In the genomic region with DNA sequence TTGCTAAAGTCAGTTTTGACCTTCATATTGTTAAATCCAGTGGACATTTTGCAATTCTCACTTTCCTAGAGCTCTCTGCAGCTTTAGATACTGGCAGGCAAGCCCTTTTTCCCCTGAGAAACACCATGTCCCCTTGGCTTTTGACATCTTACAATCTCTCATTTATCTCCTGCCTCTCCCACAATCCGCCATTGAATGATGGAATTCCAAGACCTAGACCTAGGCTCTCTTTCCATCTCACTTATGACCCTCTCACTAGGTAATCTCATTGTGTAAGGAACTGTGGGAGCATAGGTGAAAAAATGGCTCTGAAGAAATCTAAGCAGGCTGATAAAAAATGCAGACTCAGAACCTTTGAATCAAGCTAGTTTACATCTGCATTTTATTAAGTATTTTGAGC, we compare ENCODE assay signal across 10 cellular contexts. TPM values are rescaled to one million over a fixed set of nuclear protein-coding genes. Genes with fewer than 3 reads are reported as not detected.
DNase-seq lines count a peak whose midpoint lies in the region; ATAC-seq and TF ChIP-seq lines count a peak whose summit lies in the region.
"Had no signal": no experiment of that assay in that cellular context is flagged by ENCODE, and none has a peak within 500 bp of the region (broad histone marks: within the 10 kb centered on the region; RNA-seq: fewer than 3 reads in every experiment).

No MANE protein-coding gene starts in this region.

- H3K27ac Mint-ChIP-seq in CD4-positive, alpha-beta T cell, result no peak overlapping the region
- peak overlapping the region; percentile 4; the same call in 1 of the 2 replicates for H3K27ac Mint-ChIP-seq in GM23338
- H3K27ac Mint-ChIP-seq in activated naive CD8-positive, alpha-beta T cell treated with anti-CD3 and anti-CD28 coated beads for 36 hours, result peak overlapping the region; percentile 2
- peak overlapping the region; percentile 78 for H3K27ac Mint-ChIP-seq in mesothelial cell of epicardium

- H3K9me3 ChIP-seq in CD4-positive, alpha-beta T cell (ENCODE audit: control insufficient read depth, low read length), result no peaks in the 10 kb centered on the region

- H3K4me2 ChIP-seq in GM23338, result peak overlapping the region; percentile 84

- TF ChIP-seq CTCF in CD4-positive, alpha-beta T cell (IDR thresholded peaks at IDR 0.05), result no peak
- no peak for TF ChIP-seq CTCF in GM23338 (conservative IDR thresholded peaks at IDR 0.05; ENCODE audit: low read depth in 2 of 2)
- no peak for TF ChIP-seq CTCF in mesothelial cell of epicardium (IDR thresholded peaks at IDR 0.05; ENCODE audit: unreplicated experiment)

- H3K9me2 ChIP-seq in GM23338 (ENCODE audit: insufficient read depth), result no peaks in the 10 kb centered on the region

- peak overlapping the region; percentile 21 for H3K4me3 Mint-ChIP-seq in CD4-positive, alpha-beta T cell
- peak overlapping the region; percentile 50 for H3K4me3 Mint-ChIP-seq in GM23338
- H3K4me3 Mint-ChIP-seq in activated naive CD8-positive, alpha-beta T cell treated with anti-CD3 and anti-CD28 coated beads for 36 hours, result peak overlapping the region; percentile 1
- H3K4me3 Mint-ChIP-seq in mesothelial cell of epicardium, result no peak overlapping the region
- H3K4me3 Mint-ChIP-seq: nephron progenitor cell had no signal

- POLR2A ChIA-PET in CD4-positive, alpha-beta T cell (lab: Charles Lee), result interaction anchor here (0.8 to 1.6 kb wide), 4 partner anchors 14 to 613 kb away, joined by 3 to 5 read pairs (median 4); a partner anchor contains a TSS

- H3K4me3 ChIP-seq in GM23338, result peak overlapping the region; percentile 76

- H3K36me3 ChIP-seq in GM23338 (ENCODE audit: insufficient read depth), result peaks cover 7% of the 10 kb centered on the region; the same call in 1 of the 2 replicates

- intact Hi-C loops in CD4-positive, alpha-beta T cell (cut with DNase I, micrococcal nuclease), result loop anchor here in 1 of 2 experiments (2.0 kb wide), 1 partner anchor 98 kb away; no protein-coding TSS in a partner anchor

- H4K20me1 ChIP-seq in GM23338 (replicated peaks; ENCODE audit: insufficient read depth), result peaks cover 14% of the 10 kb centered on the region

- CTCF ChIA-PET in CD4-positive, alpha-beta T cell (lab: Charles Lee), result interaction anchor here (1.4 kb wide), 1 partner anchor 95 kb away, joined by 3 read pairs; no protein-coding TSS in a partner anchor

- no peaks in the 10 kb centered on the region for H3K27me3 Mint-ChIP-seq in CD4-positive, alpha-beta T cell
- H3K27me3 Mint-ChIP-seq in GM23338 (ENCODE audit: insufficient read depth, low read depth, poor library complexity) (peaks cover 6% of the 10 kb centered on the region), mesothelial cell of epicardium (ENCODE audit: low read depth) (no peaks in the 10 kb centered on the region)
- H3K27me3 Mint-ChIP-seq in activated naive CD8-positive, alpha-beta T cell treated with anti-CD3 and anti-CD28 coated beads for 36 hours, result no peaks in the 10 kb centered on the region

- no peak for ATAC-seq in CD4-positive, alpha-beta T cell (ENCODE audit: poor library complexity)
- ATAC-seq in GM23338, result no peak
- no peak for ATAC-seq in GM19463 (IDR thresholded peaks at IDR 0.05; ENCODE audit: unreplicated experiment)

- in situ Hi-C loops in ACHN (cut with HindIII; ENCODE audit: low pct_ligation_motif_present, low pct_unique_long_range_greater_than_20kb, low sequenced_read_pairs), result no loop called here

- H3K9me3 Mint-ChIP-seq in CD4-positive, alpha-beta T cell, result no peaks in the 10 kb centered on the region
- H3K9me3 Mint-ChIP-seq in GM23338 (peaks cover 4% of the 10 kb centered on the region), mesothelial cell of epicardium (no peaks in the 10 kb centered on the region)
- peaks cover 2% of the 10 kb centered on the region for H3K9me3 Mint-ChIP-seq in activated naive CD8-positive, alpha-beta T cell treated with anti-CD3 and anti-CD28 coated beads for 36 hours

- peaks cover 67% of the 10 kb centered on the region for H3K79me2 ChIP-seq in GM23338 (replicated peaks; ENCODE audit: insufficient read depth)

- H3K36me3 Mint-ChIP-seq in CD4-positive, alpha-beta T cell (ENCODE audit: low read depth), result peaks cover 29% of the 10 kb centered on the region
- H3K36me3 Mint-ChIP-seq in GM23338 (ENCODE audit: low read depth) (peaks cover 25% of the 10 kb centered on the region), mesothelial cell of epicardium (peaks cover 13% of the 10 kb centered on the region)
- peaks cover 53% of the 10 kb centered on the region for H3K36me3 Mint-ChIP-seq in activated naive CD8-positive, alpha-beta T cell treated with anti-CD3 and anti-CD28 coated beads for 36 hours

- H3K27ac ChIP-seq in CD4-positive, alpha-beta T cell (ENCODE audit: low read depth, low read length), result no peak overlapping the region
- H3K27ac ChIP-seq in GM23338 (ENCODE audit: low read depth), result no peak overlapping the region

- DNase-seq in CD4-positive, alpha-beta T cell, result no peak
- DNase-seq in GM23338 (ENCODE audit: low spot score), result no peak
- DNase-seq in activated naive CD8-positive, alpha-beta T cell treated with anti-CD3 and anti-CD28 coated beads for 36 hours, result no peak
- DNase-seq in mesothelial cell of epicardium (ENCODE audit: low spot score in 2 of 2, unreplicated experiment in 2 of 2), result no peak
- DNase-seq in occipital lobe (lab: John Stamatoyannopoulos, UW), result no peak
- DNase-seq in ACHN, result no peak
- DNase-seq: aorta, NCI-H2171, nephron progenitor cell had no signal

- peaks cover 48% of the 10 kb centered on the region for H3K4me1 Mint-ChIP-seq in CD4-positive, alpha-beta T cell (ENCODE audit: low read depth)
- H3K4me1 Mint-ChIP-seq in GM23338, result peaks cover 22% of the 10 kb centered on the region
- peaks cover 45% of the 10 kb centered on the region for H3K4me1 Mint-ChIP-seq in activated naive CD8-positive, alpha-beta T cell treated with anti-CD3 and anti-CD28 coated beads for 36 hours
- H3K4me1 Mint-ChIP-seq in mesothelial cell of epicardium, result peaks cover 45% of the 10 kb centered on the region

- H3K4me1 ChIP-seq in GM23338 (ENCODE audit: insufficient read depth), result peaks cover 17% of the 10 kb centered on the region

- H3F3A ChIP-seq in GM23338 (replicated peaks; ENCODE audit: low read depth), result no peaks in the 10 kb centered on the region; the same call in 1 of the 2 replicates

- H3K27me3 ChIP-seq in CD4-positive, alpha-beta T cell (ENCODE audit: control insufficient read depth, insufficient read depth, low read length), result no peaks in the 10 kb centered on the region
- no peaks in the 10 kb centered on the region for H3K27me3 ChIP-seq in GM23338 (ENCODE audit: insufficient read depth)

- no peak overlapping the region for H2AFZ ChIP-seq in GM23338

TF ChIP-seq in GM23338, 12 proteins besides CTCF, POLR2A, EP300 and RAD21:
- TF ChIP-seq NANOG (IDR thresholded peaks at IDR 0.05; ENCODE audit: borderline replicate concordance) (no peak), JUNB (IDR thresholded peaks at IDR 0.05; ENCODE audit: unreplicated experiment) (no peak), ZNF114 (CRISPR knock-in tag; IDR thresholded peaks at IDR 0.05) (no peak), EZH2phosphoT487 (IDR thresholded peaks at IDR 0.05; ENCODE audit: unreplicated experiment) (no peak), STAT1 (IDR thresholded peaks at IDR 0.05; ENCODE audit: unreplicated experiment) (no peak), EZH2 (IDR thresholded peaks at IDR 0.05; ENCODE audit: low read depth, unreplicated experiment) (no peak)
- TF ChIP-seq, protein P1, sequence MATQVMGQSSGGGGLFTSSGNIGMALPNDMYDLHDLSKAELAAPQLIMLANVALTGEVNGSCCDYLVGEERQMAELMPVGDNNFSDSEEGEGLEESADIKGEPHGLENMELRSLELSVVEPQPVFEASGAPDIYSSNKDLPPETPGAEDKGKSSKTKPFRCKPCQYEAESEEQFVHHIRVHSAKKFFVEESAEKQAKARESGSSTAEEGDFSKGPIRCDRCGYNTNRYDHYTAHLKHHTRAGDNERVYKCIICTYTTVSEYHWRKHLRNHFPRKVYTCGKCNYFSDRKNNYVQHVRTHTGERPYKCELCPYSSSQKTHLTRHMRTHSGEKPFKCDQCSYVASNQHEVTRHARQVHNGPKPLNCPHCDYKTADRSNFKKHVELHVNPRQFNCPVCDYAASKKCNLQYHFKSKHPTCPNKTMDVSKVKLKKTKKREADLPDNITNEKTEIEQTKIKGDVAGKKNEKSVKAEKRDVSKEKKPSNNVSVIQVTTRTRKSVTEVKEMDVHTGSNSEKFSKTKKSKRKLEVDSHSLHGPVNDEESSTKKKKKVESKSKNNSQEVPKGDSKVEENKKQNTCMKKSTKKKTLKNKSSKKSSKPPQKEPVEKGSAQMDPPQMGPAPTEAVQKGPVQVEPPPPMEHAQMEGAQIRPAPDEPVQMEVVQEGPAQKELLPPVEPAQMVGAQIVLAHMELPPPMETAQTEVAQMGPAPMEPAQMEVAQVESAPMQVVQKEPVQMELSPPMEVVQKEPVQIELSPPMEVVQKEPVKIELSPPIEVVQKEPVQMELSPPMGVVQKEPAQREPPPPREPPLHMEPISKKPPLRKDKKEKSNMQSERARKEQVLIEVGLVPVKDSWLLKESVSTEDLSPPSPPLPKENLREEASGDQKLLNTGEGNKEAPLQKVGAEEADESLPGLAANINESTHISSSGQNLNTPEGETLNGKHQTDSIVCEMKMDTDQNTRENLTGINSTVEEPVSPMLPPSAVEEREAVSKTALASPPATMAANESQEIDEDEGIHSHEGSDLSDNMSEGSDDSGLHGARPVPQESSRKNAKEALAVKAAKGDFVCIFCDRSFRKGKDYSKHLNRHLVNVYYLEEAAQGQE (IDR thresholded peaks at IDR 0.05; ENCODE audit: unreplicated experiment), result no peak

RNA-seq across cellular contexts. Expression of a gene that starts 2.0 kb away (rescaled TPM):
- total RNA-seq in CD4-positive, alpha-beta T cell, result 10 to 100 TPM; 13.4 to 13.9 TPM
- 49.3 and 49.9 TPM in 2 replicates for total RNA-seq in GM23338 (2014; rRNA removed; shearing (Covaris generic))
- polyA plus RNA-seq in GM23338 (2016; fragmentation: Nextera tagmentation; extraction: Ambion mirVana), result 30.2 and 38.0 TPM in 2 replicates
- total RNA-seq in activated naive CD8-positive, alpha-beta T cell treated with anti-CD3 and anti-CD28 coated beads for 36 hours, result 10 to 100 TPM; 51.7 to 53.3 TPM
- total RNA-seq in mesothelial cell of epicardium (50.6 to 54.2 TPM (median 53.7 TPM) in 3 replicates), occipital lobe (19.8 TPM)

RNA-seq across cellular contexts. Expression of a gene that starts 2.0 kb away (rescaled TPM):
- 10 to 100 TPM; 17.8 to 21.3 TPM for total RNA-seq in CD4-positive, alpha-beta T cell
- total RNA-seq in GM23338 (2014; rRNA removed; shearing (Covaris generic)), result 27.0 and 32.7 TPM in 2 replicates
- polyA plus RNA-seq in GM23338 (2016; fragmentation: Nextera tagmentation; extraction: Ambion mirVana), result 22.0 and 25.4 TPM in 2 replicates
- total RNA-seq in activated naive CD8-positive, alpha-beta T cell treated with anti-CD3 and anti-CD28 coated beads for 36 hours, result 10 to 100 TPM; 25.7 to 25.8 TPM
- 19.1 to 20.8 TPM (median 20.1 TPM) in 3 replicates for total RNA-seq in mesothelial cell of epicardium
- total RNA-seq in occipital lobe, result 35.7 TPM

RNA-seq across cellular contexts. Expression of a gene that starts 32.2 kb away (rescaled TPM):
- 10 to 100 TPM; 17.5 to 20.7 TPM for total RNA-seq in CD4-positive, alpha-beta T cell
- total RNA-seq in GM23338 (2014; rRNA removed; shearing (Covaris generic)), result not detected in 2 replicates
- polyA plus RNA-seq in GM23338 (2016; fragmentation: Nextera tagmentation; extraction: Ambion mirVana), result 0.13 TPM in 1 of 2 replicates, not detected in the other
- total RNA-seq in activated naive CD8-positive, alpha-beta T cell treated with anti-CD3 and anti-CD28 coated beads for 36 hours, result 10 to 100 TPM in 1 of 2 experiments, 1 to 10 TPM in 1; 9.7 to 10.2 TPM
- total RNA-seq in mesothelial cell of epicardium, result 6.4 to 7.2 TPM (median 6.6 TPM) in 3 replicates
- total RNA-seq in occipital lobe, result 0.94 TPM
